ENCODE assay signal across 8 cellular contexts in genomic region chr10:14543048-14543903, GRCh38.
DNase-seq lines count a peak whose midpoint lies in the region; ATAC-seq and TF ChIP-seq lines count a peak whose summit lies in the region.

No MANE protein-coding gene starts in this region.

- H2AFZ ChIP-seq in Karpas-422 (ENCODE audit: low read length), result no peak overlapping the region

- peak overlapping the region; percentile 13 for H3K4me2 ChIP-seq in Karpas-422 (ENCODE audit: low read depth, low read length, poor library complexity, severe bottlenecking)

- H3K9ac ChIP-seq in Karpas-422 (ENCODE audit: low read length), result peak overlapping the region; percentile 21; the same call in 1 of the 2 replicates

- H3K4me3 ChIP-seq in GM06990 (replicated peaks; ENCODE audit: low read depth, low read length), result no peak overlapping the region
- no peak overlapping the region for H3K4me3 ChIP-seq in Karpas-422 (ENCODE audit: low read length)
- H3K4me3 ChIP-seq in body of pancreas, result no peak overlapping the region
- H3K4me3 ChIP-seq in gastrocnemius medialis, result no peak overlapping the region

- no peak overlapping the region for H3K4me3 Mint-ChIP-seq in mesothelial cell of epicardium

- H3K9me3 Mint-ChIP-seq in mesothelial cell of epicardium, result no peaks in the 10 kb centered on the region

- intact Hi-C loops in body of pancreas (cut with DNase I) (no loop called here), gastrocnemius medialis (cut with DNase I; ENCODE audit: low total_unique reads) (loop anchor here (2.0 kb wide), 1 partner anchor 44 kb away; no protein-coding TSS in a partner anchor)

- H3K36me3 Mint-ChIP-seq in mesothelial cell of epicardium, result peaks cover 2% of the 10 kb centered on the region

- H3K27me3 ChIP-seq in GM06990 (replicated peaks; ENCODE audit: control insufficient read depth, insufficient read depth, low read length) (no peaks in the 10 kb centered on the region), Karpas-422 (ENCODE audit: low read length) (no peaks in the 10 kb centered on the region), body of pancreas (no peaks in the 10 kb centered on the region), gastrocnemius medialis (no peaks in the 10 kb centered on the region)

- H3K79me2 ChIP-seq in Karpas-422 (ENCODE audit: low read length), result peaks cover 83% of the 10 kb centered on the region

- DNase-seq in GM06990 (ENCODE audit: extremely low read depth, insufficient read length) (no peak), Karpas-422 (no peak), body of pancreas (peak in 2 of 4 donors; percentile 51 to 54), mesothelial cell of epicardium (ENCODE audit: low spot score in 2 of 2, unreplicated experiment in 2 of 2) (no peak), gastrocnemius medialis (no peak), COR-L47 (lab: John Stamatoyannopoulos, UW) (no peak), NCI-H345 (lab: John Stamatoyannopoulos, UW) (no peak)

- H3K9me3 ChIP-seq in Karpas-422 (ENCODE audit: low read length) (no peaks in the 10 kb centered on the region), body of pancreas (no peaks in the 10 kb centered on the region), gastrocnemius medialis (no peaks in the 10 kb centered on the region)

- H4K20me1 ChIP-seq in Karpas-422 (ENCODE audit: insufficient read depth, low read depth, low read length), result no peaks in the 10 kb centered on the region

- H3K9me2 ChIP-seq in Karpas-422 (replicated peaks; ENCODE audit: insufficient read depth, low read length), result no peaks in the 10 kb centered on the region

- in situ Hi-C loops in gastrocnemius medialis (cut with MboI; ENCODE audit: low sequenced_read_pairs in 4 of 4), result no loop called here

- H3K27ac ChIP-seq in Karpas-422 (ENCODE audit: low read length), result peak overlapping the region; percentile 51
- peak overlapping the region; percentile 37 to 77 (median 72) for H3K27ac ChIP-seq in body of pancreas
- peak overlapping the region in 1 of 4 donors; percentile 21 for H3K27ac ChIP-seq in gastrocnemius medialis

- H3K27me3 Mint-ChIP-seq in mesothelial cell of epicardium (ENCODE audit: low read depth), result no peaks in the 10 kb centered on the region

- peak overlapping the region; percentile 14 for H3K27ac Mint-ChIP-seq in mesothelial cell of epicardium

- TF ChIP-seq POLR2A in body of pancreas (IDR thresholded peaks at IDR 0.05), result no peak
- TF ChIP-seq POLR2A in gastrocnemius medialis (IDR thresholded peaks at IDR 0.05), result no peak

- H3K4me1 ChIP-seq in Karpas-422 (ENCODE audit: low read length) (peaks cover 46% of the 10 kb centered on the region), body of pancreas (peaks cover 41% of the 10 kb centered on the region), gastrocnemius medialis (no peaks in the 10 kb centered on the region)

- peak; percentile 30 for TF ChIP-seq CTCF in GM06990 (IDR thresholded peaks at IDR 0.05; ENCODE audit: insufficient read depth, low read length, poor library complexity, severe bottlenecking)
- TF ChIP-seq CTCF in body of pancreas (IDR thresholded peaks at IDR 0.05), result peak; percentile 5 to 77 (median 55)
- no peak for TF ChIP-seq CTCF in mesothelial cell of epicardium (IDR thresholded peaks at IDR 0.05; ENCODE audit: unreplicated experiment)
- peak in 2 of 5 experiments; percentile 13 to 22 for TF ChIP-seq CTCF in gastrocnemius medialis (IDR thresholded peaks at IDR 0.05 in 4 of 5, conservative IDR thresholded peaks at IDR 0.05 in 1 of 5)

- peaks cover 58% of the 10 kb centered on the region for H3K4me1 Mint-ChIP-seq in mesothelial cell of epicardium

- H3K36me3 ChIP-seq in GM06990 (ENCODE audit: control insufficient read depth, insufficient read depth, low read length), result peaks cover 8% of the 10 kb centered on the region
- H3K36me3 ChIP-seq in Karpas-422 (ENCODE audit: insufficient read depth, low read length), result peaks cover 5% of the 10 kb centered on the region; the same call in 1 of the 2 replicates
- H3K36me3 ChIP-seq in body of pancreas (replicated peaks in 1 of 2; ENCODE audit: insufficient read depth in 1 of 2, low read depth in 2 of 2), result peaks cover 0 to 3% of the 10 kb centered on the region in 2 donors
- H3K36me3 ChIP-seq in gastrocnemius medialis, result no peaks in the 10 kb centered on the region

- 11 to 17% methylated on average over 11 of the region's 11 CpGs for WGBS in body of pancreas, 2 donors

- ATAC-seq in body of pancreas, result peak; percentile 51
- no peak for ATAC-seq in gastrocnemius medialis
- ATAC-seq in GM21526 (IDR thresholded peaks at IDR 0.05; ENCODE audit: low FRiP score, unreplicated experiment), result no peak
